1 cellular context compared by ENCODE assay signal in the genomic region with DNA sequence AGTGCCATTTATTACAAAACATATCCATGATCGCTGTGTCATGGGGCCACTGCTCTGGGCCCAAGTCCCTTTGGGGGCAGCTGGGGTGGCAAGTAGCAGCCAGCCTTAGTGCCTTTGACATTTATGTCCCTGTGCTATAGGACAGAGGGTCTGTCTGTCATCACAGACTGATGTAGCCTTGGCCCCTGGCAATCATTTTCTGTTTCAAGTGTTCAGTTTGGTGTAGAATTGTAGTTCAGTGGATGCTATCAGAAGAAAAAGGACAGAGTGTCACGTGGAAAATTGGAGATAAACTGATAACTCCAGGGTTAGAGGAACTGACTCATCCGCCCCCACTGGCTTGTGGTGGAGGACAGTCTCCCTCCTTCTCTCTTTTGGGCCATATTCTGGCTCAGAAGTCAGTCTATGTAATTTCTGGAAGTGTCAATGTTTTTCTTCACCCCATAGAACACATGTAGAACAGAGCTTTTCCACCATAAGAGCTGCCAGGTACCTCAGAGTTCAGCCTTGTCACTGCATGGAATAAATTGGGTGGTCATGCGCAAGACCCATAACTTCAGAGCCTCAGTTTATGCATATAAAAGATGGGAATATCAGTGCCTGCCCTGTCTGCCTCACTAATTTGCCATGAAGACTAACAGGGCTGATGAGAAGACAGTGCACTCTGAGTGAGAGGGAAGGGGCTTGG.
TF ChIP-seq lines count a peak whose summit lies in the region.

No MANE protein-coding gene starts in this region.

TF ChIP-seq in K562, 482 proteins besides CTCF, POLR2A, EP300 and RAD21 (continued from another document and continues in another):
- TF ChIP-seq, protein P1, sequence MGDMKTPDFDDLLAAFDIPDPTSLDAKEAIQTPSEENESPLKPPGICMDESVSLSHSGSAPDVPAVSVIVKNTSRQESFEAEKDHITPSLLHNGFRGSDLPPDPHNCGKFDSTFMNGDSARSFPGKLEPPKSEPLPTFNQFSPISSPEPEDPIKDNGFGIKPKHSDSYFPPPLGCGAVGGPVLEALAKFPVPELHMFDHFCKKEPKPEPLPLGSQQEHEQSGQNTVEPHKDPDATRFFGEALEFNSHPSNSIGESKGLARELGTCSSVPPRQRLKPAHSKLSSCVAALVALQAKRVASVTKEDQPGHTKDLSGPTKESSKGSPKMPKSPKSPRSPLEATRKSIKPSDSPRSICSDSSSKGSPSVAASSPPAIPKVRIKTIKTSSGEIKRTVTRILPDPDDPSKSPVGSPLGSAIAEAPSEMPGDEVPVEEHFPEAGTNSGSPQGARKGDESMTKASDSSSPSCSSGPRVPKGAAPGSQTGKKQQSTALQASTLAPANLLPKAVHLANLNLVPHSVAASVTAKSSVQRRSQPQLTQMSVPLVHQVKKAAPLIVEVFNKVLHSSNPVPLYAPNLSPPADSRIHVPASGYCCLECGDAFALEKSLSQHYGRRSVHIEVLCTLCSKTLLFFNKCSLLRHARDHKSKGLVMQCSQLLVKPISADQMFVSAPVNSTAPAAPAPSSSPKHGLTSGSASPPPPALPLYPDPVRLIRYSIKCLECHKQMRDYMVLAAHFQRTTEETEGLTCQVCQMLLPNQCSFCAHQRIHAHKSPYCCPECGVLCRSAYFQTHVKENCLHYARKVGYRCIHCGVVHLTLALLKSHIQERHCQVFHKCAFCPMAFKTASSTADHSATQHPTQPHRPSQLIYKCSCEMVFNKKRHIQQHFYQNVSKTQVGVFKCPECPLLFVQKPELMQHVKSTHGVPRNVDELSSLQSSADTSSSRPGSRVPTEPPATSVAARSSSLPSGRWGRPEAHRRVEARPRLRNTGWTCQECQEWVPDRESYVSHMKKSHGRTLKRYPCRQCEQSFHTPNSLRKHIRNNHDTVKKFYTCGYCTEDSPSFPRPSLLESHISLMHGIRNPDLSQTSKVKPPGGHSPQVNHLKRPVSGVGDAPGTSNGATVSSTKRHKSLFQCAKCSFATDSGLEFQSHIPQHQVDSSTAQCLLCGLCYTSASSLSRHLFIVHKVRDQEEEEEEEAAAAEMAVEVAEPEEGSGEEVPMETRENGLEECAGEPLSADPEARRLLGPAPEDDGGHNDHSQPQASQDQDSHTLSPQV (IDR thresholded peaks at IDR 0.05), result peak; percentile 73; the same call in 1 of the 2 replicates
- TF ChIP-seq MTA1 (IDR thresholded peaks at IDR 0.05; ENCODE audit: borderline replicate concordance) (peak; percentile 69; the same call in 1 of the 2 replicates), MED1 (CRISPR knock-in tag; IDR thresholded peaks at IDR 0.05; ENCODE audit: borderline replicate concordance) (no peak), HDAC2 (IDR thresholded peaks at IDR 0.05) (peak; percentile 75; the same call in 1 of the 2 replicates), DPF2 (IDR thresholded peaks at IDR 0.05) (peak; percentile 99), PML (IDR thresholded peaks at IDR 0.05; ENCODE audit: low read length) (peak; percentile 61; the same call in 1 of the 2 replicates), LCOR (CRISPR knock-in tag; IDR thresholded peaks at IDR 0.05) (peak; percentile 63), ARID2 (IDR thresholded peaks at IDR 0.05) (no peak), USF2 (CRISPR knock-in tag; IDR thresholded peaks at IDR 0.05) (peak; percentile 76), SMAD2 (IDR thresholded peaks at IDR 0.05; ENCODE audit: low read depth, low read length) (no peak), TBP (optimal IDR thresholded peaks at IDR 0.05; ENCODE audit: low read depth, low read length) (no peak), L3MBTL2 (IDR thresholded peaks at IDR 0.05) (0 out of 2 replicates have a peak, but pooled peaks have one; percentile 18), MTA3 (IDR thresholded peaks at IDR 0.05; ENCODE audit: borderline replicate concordance) (0 out of 2 replicates have a peak, but pooled peaks have one; percentile 15), ZNF318 (IDR thresholded peaks at IDR 0.05; ENCODE audit: borderline replicate concordance in 1 of 2, low read depth in 1 of 2) (no peak), BHLHE40 (IDR thresholded peaks at IDR 0.05; ENCODE audit: low read length) (peak; percentile 93), GATAD2B (IDR thresholded peaks at IDR 0.05; ENCODE audit: borderline replicate concordance) (peak; percentile 92), ETV5 (CRISPR knock-in tag; IDR thresholded peaks at IDR 0.05; ENCODE audit: low read depth) (peak; percentile 86; the same call in 1 of the 2 replicates), VEZF1 (CRISPR knock-in tag; IDR thresholded peaks at IDR 0.05) (peak; percentile 89), JUND (IDR thresholded peaks at IDR 0.05; ENCODE audit: borderline replicate concordance, low read depth, low read length) (peak; percentile 99), JUND (tag; IDR thresholded peaks at IDR 0.05; ENCODE audit: borderline replicate concordance, low read depth, low read length) (peak; percentile 97; the same call in 2 of the 3 replicates), MEF2D (tag; conservative IDR thresholded peaks at IDR 0.05; ENCODE audit: low read depth) (0 out of 2 replicates have a peak, but pooled peaks have one; percentile 23), TCF3 (CRISPR knock-in tag; IDR thresholded peaks at IDR 0.05) (peak; percentile 52), NR2C1 (IDR thresholded peaks at IDR 0.05) (peak; percentile 25; the same call in 1 of the 2 replicates), NR2C1 (tag; IDR thresholded peaks at IDR 0.05) (no peak), YY1 (IDR thresholded peaks at IDR 0.05; ENCODE audit: borderline replicate concordance in 1 of 3, control insufficient read depth in 1 of 3, extremely low read depth in 1 of 3, insufficient read depth in 3 of 3, insufficient read length in 1 of 3, insufficient replicate concordance in 2 of 3, low read depth in 1 of 3, low read length in 2 of 3) (peak in 1 of 3 experiments; percentile 26), CBFA2T3 (IDR thresholded peaks at IDR 0.05) (peak; percentile 80), FOS (IDR thresholded peaks at IDR 0.05; ENCODE audit: extremely low read depth, insufficient read length) (peak; percentile 63), SP1 (CRISPR knock-in tag; IDR thresholded peaks at IDR 0.05) (peak; percentile 37; the same call in 1 of the 2 replicates), SMARCE1 (IDR thresholded peaks at IDR 0.05) (peak; percentile 99), EP400 (IDR thresholded peaks at IDR 0.05) (peak; percentile 54), CREB1 (IDR thresholded peaks at IDR 0.05) (peak; percentile 17; the same call in 1 of the 2 replicates), CREB1 (CRISPR knock-in tag; IDR thresholded peaks at IDR 0.05) (no peak), NFE2 (IDR thresholded peaks at IDR 0.05; ENCODE audit: low read depth) (peak; percentile 49)
- TF ChIP-seq, protein P2, sequence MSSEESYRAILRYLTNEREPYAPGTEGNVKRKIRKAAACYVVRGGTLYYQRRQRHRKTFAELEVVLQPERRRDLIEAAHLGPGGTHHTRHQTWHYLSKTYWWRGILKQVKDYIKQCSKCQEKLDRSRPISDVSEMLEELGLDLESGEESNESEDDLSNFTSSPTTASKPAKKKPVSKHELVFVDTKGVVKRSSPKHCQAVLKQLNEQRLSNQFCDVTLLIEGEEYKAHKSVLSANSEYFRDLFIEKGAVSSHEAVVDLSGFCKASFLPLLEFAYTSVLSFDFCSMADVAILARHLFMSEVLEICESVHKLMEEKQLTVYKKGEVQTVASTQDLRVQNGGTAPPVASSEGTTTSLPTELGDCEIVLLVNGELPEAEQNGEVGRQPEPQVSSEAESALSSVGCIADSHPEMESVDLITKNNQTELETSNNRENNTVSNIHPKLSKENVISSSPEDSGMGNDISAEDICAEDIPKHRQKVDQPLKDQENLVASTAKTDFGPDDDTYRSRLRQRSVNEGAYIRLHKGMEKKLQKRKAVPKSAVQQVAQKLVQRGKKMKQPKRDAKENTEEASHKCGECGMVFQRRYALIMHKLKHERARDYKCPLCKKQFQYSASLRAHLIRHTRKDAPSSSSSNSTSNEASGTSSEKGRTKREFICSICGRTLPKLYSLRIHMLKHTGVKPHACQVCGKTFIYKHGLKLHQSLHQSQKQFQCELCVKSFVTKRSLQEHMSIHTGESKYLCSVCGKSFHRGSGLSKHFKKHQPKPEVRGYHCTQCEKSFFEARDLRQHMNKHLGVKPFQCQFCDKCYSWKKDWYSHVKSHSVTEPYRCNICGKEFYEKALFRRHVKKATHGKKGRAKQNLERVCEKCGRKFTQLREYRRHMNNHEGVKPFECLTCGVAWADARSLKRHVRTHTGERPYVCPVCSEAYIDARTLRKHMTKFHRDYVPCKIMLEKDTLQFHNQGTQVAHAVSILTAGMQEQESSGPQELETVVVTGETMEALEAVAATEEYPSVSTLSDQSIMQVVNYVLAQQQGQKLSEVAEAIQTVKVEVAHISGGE (CRISPR knock-in tag; IDR thresholded peaks at IDR 0.05), result no peak
- TF ChIP-seq, protein P3, sequence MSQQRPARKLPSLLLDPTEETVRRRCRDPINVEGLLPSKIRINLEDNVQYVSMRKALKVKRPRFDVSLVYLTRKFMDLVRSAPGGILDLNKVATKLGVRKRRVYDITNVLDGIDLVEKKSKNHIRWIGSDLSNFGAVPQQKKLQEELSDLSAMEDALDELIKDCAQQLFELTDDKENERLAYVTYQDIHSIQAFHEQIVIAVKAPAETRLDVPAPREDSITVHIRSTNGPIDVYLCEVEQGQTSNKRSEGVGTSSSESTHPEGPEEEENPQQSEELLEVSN (IDR thresholded peaks at IDR 0.05; ENCODE audit: borderline replicate concordance in 1 of 2, extremely low read depth in 1 of 2, insufficient read depth in 1 of 2, insufficient read length in 1 of 2, low read depth in 1 of 2, low read length in 1 of 2, poor library complexity in 1 of 2, severe bottlenecking in 1 of 2), result peak in 1 of 2 experiments; percentile 14
- TF ChIP-seq, protein P4, sequence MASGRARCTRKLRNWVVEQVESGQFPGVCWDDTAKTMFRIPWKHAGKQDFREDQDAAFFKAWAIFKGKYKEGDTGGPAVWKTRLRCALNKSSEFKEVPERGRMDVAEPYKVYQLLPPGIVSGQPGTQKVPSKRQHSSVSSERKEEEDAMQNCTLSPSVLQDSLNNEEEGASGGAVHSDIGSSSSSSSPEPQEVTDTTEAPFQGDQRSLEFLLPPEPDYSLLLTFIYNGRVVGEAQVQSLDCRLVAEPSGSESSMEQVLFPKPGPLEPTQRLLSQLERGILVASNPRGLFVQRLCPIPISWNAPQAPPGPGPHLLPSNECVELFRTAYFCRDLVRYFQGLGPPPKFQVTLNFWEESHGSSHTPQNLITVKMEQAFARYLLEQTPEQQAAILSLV (tag; IDR thresholded peaks at IDR 0.05), result no peak
